In the genomic region with DNA sequence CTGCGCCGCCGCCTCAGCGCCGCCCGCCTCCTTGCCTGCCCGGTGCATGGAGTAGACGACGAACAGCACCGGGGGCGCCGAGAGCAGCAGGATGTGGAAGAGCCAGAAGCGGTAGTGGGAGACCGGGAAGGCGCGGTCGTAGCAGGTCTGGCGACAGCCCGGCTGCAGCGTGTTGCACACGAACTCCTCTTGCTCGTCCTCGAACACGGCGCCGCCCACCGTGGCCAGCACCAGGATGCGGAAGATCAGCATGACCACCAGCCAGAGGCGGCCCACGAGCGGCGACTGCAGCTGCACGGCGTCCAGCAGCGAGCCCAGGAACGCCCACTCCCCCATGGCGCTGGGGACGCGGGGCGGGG, we compare ENCODE assay signal across 8 cellular contexts.
DNase-seq lines count a peak whose midpoint lies in the region; TF ChIP-seq lines count a peak whose summit lies in the region.

No MANE protein-coding gene starts in this region.

- H3K4me3 ChIP-seq in WI38 (ENCODE audit: low read depth, low read length) (peak overlapping the region; percentile 51), skin epidermis (peak overlapping the region; percentile 38 to 60 (median 49))

- peaks cover 2% of the 10 kb centered on the region for H3K36me3 Mint-ChIP-seq in T-helper 2 cell treated with Interferon-gamma antibody and Interleukin-4, amounts not matched to agents 5 μg/mL and 100 μg/mL, for 36 hours (ENCODE audit: low read depth)

- no peaks in the 10 kb centered on the region for H3K9me3 Mint-ChIP-seq in T-helper 2 cell treated with Interferon-gamma antibody and Interleukin-4, amounts not matched to agents 5 μg/mL and 100 μg/mL, for 36 hours

- no peaks in the 10 kb centered on the region for H3K27me3 Mint-ChIP-seq in T-helper 2 cell treated with Interferon-gamma antibody and Interleukin-4, amounts not matched to agents 5 μg/mL and 100 μg/mL, for 36 hours (ENCODE audit: low read depth)

- H3K4me1 Mint-ChIP-seq in T-helper 2 cell treated with Interferon-gamma antibody and Interleukin-4, amounts not matched to agents 5 μg/mL and 100 μg/mL, for 36 hours (ENCODE audit: low read depth) = peaks cover 14% of the 10 kb centered on the region

- DNase-seq in T-helper 2 cell treated with Interferon-gamma antibody and Interleukin-4, amounts not matched to agents 5 μg/mL and 100 μg/mL, for 36 hours (ENCODE audit: low spot score) = no peak
- DNase-seq in T-helper 2 cell (no peak), hepatic stellate cell (ENCODE audit: low spot score) (peak; percentile 71), inferior parietal cortex (ENCODE audit: extremely low spot score) (no peak), NCI-H82 treated with DMSO at 0.1 percent for 48 hours (lab: John Stamatoyannopoulos, UW; ENCODE audit: unreplicated experiment) (no peak), T1000 (lab: John Stamatoyannopoulos, UW) (no peak)

- TF ChIP-seq CTCF in WI38 (IDR thresholded peaks at IDR 0.05; ENCODE audit: low read depth, low read length) = no peak

- H3K4me3 Mint-ChIP-seq in T-helper 2 cell treated with Interferon-gamma antibody and Interleukin-4, amounts not matched to agents 5 μg/mL and 100 μg/mL, for 36 hours = peak overlapping the region; percentile 81

- no peak overlapping the region for H3K27ac ChIP-seq in skin epidermis

- H3K27ac Mint-ChIP-seq in T-helper 2 cell treated with Interferon-gamma antibody and Interleukin-4, amounts not matched to agents 5 μg/mL and 100 μg/mL, for 36 hours = peak overlapping the region; percentile 31
